ENCODE assay signal across 1 cellular context in genomic region chr9:77518688-77519087, GRCh38.
A peak's percentile ranks its signal among the peaks of the same experiment; 100 is the strongest.
TF ChIP-seq lines count a peak whose summit lies in the region.

No MANE protein-coding gene starts in this region.

TF ChIP-seq in SK-N-SH treated with all-trans-retinoic acid at 6 μM for 48 hours, 23 proteins besides CTCF, POLR2A, EP300 and RAD21 (continued from another document):
- TF ChIP-seq, protein P1, sequence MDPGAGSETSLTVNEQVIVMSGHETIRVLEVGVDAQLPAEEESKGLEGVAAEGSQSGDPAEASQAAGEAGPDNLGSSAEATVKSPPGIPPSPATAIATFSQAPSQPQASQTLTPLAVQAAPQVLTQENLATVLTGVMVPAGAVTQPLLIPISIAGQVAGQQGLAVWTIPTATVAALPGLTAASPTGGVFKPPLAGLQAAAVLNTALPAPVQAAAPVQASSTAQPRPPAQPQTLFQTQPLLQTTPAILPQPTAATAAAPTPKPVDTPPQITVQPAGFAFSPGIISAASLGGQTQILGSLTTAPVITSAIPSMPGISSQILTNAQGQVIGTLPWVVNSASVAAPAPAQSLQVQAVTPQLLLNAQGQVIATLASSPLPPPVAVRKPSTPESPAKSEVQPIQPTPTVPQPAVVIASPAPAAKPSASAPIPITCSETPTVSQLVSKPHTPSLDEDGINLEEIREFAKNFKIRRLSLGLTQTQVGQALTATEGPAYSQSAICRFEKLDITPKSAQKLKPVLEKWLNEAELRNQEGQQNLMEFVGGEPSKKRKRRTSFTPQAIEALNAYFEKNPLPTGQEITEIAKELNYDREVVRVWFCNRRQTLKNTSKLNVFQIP (CRISPR knock-in tag; IDR thresholded peaks at IDR 0.05; ENCODE audit: borderline replicate concordance, low read depth) = no peak
- TF ChIP-seq ZNF565 (CRISPR knock-in tag; conservative IDR thresholded peaks at IDR 0.05; ENCODE audit: low read depth) (no peak), ESRRG (CRISPR knock-in tag; IDR thresholded peaks at IDR 0.05) (peak; percentile 22; the same call in 1 of the 2 replicates), CREB5 (CRISPR knock-in tag; IDR thresholded peaks at IDR 0.05; ENCODE audit: low read depth) (peak; percentile 36; the same call in 1 of the 2 replicates), ZFP30 (CRISPR knock-in tag; IDR thresholded peaks at IDR 0.05) (no peak)
- TF ChIP-seq, protein P2, sequence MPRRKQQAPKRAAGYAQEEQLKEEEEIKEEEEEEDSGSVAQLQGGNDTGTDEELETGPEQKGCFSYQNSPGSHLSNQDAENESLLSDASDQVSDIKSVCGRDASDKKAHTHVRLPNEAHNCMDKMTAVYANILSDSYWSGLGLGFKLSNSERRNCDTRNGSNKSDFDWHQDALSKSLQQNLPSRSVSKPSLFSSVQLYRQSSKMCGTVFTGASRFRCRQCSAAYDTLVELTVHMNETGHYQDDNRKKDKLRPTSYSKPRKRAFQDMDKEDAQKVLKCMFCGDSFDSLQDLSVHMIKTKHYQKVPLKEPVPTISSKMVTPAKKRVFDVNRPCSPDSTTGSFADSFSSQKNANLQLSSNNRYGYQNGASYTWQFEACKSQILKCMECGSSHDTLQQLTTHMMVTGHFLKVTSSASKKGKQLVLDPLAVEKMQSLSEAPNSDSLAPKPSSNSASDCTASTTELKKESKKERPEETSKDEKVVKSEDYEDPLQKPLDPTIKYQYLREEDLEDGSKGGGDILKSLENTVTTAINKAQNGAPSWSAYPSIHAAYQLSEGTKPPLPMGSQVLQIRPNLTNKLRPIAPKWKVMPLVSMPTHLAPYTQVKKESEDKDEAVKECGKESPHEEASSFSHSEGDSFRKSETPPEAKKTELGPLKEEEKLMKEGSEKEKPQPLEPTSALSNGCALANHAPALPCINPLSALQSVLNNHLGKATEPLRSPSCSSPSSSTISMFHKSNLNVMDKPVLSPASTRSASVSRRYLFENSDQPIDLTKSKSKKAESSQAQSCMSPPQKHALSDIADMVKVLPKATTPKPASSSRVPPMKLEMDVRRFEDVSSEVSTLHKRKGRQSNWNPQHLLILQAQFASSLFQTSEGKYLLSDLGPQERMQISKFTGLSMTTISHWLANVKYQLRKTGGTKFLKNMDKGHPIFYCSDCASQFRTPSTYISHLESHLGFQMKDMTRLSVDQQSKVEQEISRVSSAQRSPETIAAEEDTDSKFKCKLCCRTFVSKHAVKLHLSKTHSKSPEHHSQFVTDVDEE (CRISPR knock-in tag; IDR thresholded peaks at IDR 0.05) = peak; percentile 77; the same call in 1 of the 2 replicates
